ENCODE assay signal across 9 cellular contexts in the genomic region with DNA sequence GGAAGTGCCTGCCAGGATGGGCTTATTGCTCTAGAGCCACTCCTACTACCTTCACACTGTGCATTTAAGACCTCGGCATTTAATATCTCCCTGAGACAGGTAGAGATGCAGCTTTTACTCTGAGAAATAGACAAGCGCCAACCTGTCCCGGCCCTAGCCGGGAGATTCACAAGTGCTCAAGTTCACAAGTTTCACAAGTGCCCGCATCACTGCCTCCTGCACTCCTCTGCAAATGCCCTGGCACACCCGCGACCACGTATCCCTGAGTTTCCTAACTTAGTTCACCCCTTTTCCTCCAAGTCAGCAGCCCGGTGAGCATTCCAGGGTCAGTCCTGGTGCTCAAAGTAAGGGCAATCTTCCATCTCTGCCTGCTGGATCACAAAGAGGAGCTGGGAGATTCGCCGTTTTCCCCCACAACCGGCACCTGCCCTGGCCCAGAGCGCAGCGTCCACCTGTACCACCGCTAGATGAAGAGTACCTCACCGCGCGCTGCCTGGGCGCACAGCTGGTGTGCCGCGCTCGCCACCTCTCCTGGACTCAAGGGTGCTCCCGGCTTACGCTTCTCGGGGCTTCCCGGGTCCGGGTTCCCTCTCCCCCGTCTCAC. TPM values are rescaled to one million over a fixed set of nuclear protein-coding genes. Genes with fewer than 3 reads are reported as not detected.
A peak's percentile ranks its signal among the peaks of the same experiment; 100 is the strongest.
DNase-seq lines count a peak whose midpoint lies in the region; TF ChIP-seq lines count a peak whose summit lies in the region.
"Had no signal": no experiment of that assay in that cellular context is flagged by ENCODE, and none has a peak within 500 bp of the region (broad histone marks: within the 10 kb centered on the region; RNA-seq: fewer than 3 reads in every experiment).

No MANE protein-coding gene starts in this region.

- H3K9me3 ChIP-seq in stomach smooth muscle (ENCODE audit: control insufficient read depth in 2 of 2, low read length in 2 of 2), result no peaks in the 10 kb centered on the region
- no peaks in the 10 kb centered on the region for H3K9me3 ChIP-seq in MM.1S (replicated peaks; ENCODE audit: insufficient read depth, low read length)

- H3K9ac ChIP-seq in stomach smooth muscle (ENCODE audit: low read length in 2 of 2) (no peak overlapping the region), MM.1S (ENCODE audit: low read length) (no peak overlapping the region)

- H2AFZ ChIP-seq in MM.1S (ENCODE audit: low read length), result no peak overlapping the region

- no peak overlapping the region for H3K4me2 ChIP-seq in MM.1S (ENCODE audit: low read depth, low read length)

- H3K4me3 ChIP-seq in cardiac fibroblast (replicated peaks in 1 of 2; ENCODE audit: low read depth in 2 of 2, low read length in 2 of 2) (peak overlapping the region; percentile 32 to 41), kidney epithelial cell (ENCODE audit: low read depth, low read length) (peak overlapping the region; percentile 29), stomach smooth muscle (ENCODE audit: low read length in 2 of 2) (peak overlapping the region; percentile 31 to 61), MM.1S (ENCODE audit: low read length) (no peak overlapping the region)

- no peaks in the 10 kb centered on the region for H3F3A ChIP-seq in MM.1S (ENCODE audit: insufficient read depth, low read length)

- DNase-seq in NCI-H82 (lab: John Stamatoyannopoulos, UW), result peak; percentile 17
- no peak for DNase-seq in NCI-H82 treated with DMSO at 0.1 percent for 48 hours (lab: John Stamatoyannopoulos, UW; ENCODE audit: unreplicated experiment)
- DNase-seq in cardiac fibroblast (ENCODE audit: low read depth in 2 of 2), result peak; percentile 8 to 12
- no peak for DNase-seq in kidney epithelial cell (ENCODE audit: low read depth)
- no peak for DNase-seq in inferior parietal cortex (ENCODE audit: extremely low spot score)
- no peak for DNase-seq in SIG-M5 (lab: John Stamatoyannopoulos, UW)
- DNase-seq in MM.1S, result no peak

- H3K27ac ChIP-seq in stomach smooth muscle (ENCODE audit: low read length) (no peak overlapping the region), MM.1S (ENCODE audit: low read length) (no peak overlapping the region)
- H3K27ac ChIP-seq: C4-2B had no signal

- H3K27me3 ChIP-seq in kidney epithelial cell (ENCODE audit: control insufficient read depth, insufficient read depth, low read length) (peaks cover 25% of the 10 kb centered on the region), stomach smooth muscle (ENCODE audit: control insufficient read depth in 1 of 2, insufficient read depth in 2 of 2, low read length in 2 of 2) (peaks cover 20 to 35% of the 10 kb centered on the region in 2 donors), MM.1S (replicated peaks; ENCODE audit: insufficient read depth, low read length) (no peaks in the 10 kb centered on the region)

- H3K4me1 ChIP-seq in stomach smooth muscle (ENCODE audit: control insufficient read depth, insufficient read depth, low read length), result peaks cover 4% of the 10 kb centered on the region
- no peaks in the 10 kb centered on the region for H3K4me1 ChIP-seq in MM.1S (ENCODE audit: low read length)

- no peaks in the 10 kb centered on the region for H3K79me2 ChIP-seq in MM.1S (ENCODE audit: low read length)

- no peaks in the 10 kb centered on the region for H4K20me1 ChIP-seq in MM.1S (ENCODE audit: insufficient read depth, low read length)

- H3K9me2 ChIP-seq in MM.1S (replicated peaks; ENCODE audit: insufficient read depth, low read length), result no peaks in the 10 kb centered on the region

- TF ChIP-seq CTCF in cardiac fibroblast (IDR thresholded peaks at IDR 0.05; ENCODE audit: low read depth, low read length) (no peak), kidney epithelial cell (IDR thresholded peaks at IDR 0.05; ENCODE audit: insufficient read depth, low read length, poor library complexity, severe bottlenecking) (no peak), MM.1S (IDR thresholded peaks at IDR 0.05; ENCODE audit: low read length) (no peak)

- H3K36me3 ChIP-seq in kidney epithelial cell (ENCODE audit: control insufficient read depth, insufficient read depth, low read length), result no peaks in the 10 kb centered on the region
- H3K36me3 ChIP-seq in stomach smooth muscle (ENCODE audit: control insufficient read depth in 2 of 2, insufficient read depth in 2 of 2, low read length in 2 of 2), result no peaks in the 10 kb centered on the region
- no peaks in the 10 kb centered on the region for H3K36me3 ChIP-seq in MM.1S (replicated peaks; ENCODE audit: insufficient read depth, low read length)

RNA-seq across cellular contexts. Expression of a gene that starts 5.0 kb away (rescaled TPM):
- not detected in 2 replicates for total RNA-seq in kidney epithelial cell

Comparison
In these comparisons a context has a peak if more than half of its experiments do, and no peak if none do; other contexts are left out.
1. DNase-seq: peak in NCI-H82 (single experiment) and cardiac fibroblast (2 of 2); none in NCI-H82 treated with DMSO at 0.1 percent for 48 hours (single experiment), kidney epithelial cell (single experiment), inferior parietal cortex (single experiment), SIG-M5 (single experiment) and MM.1S (single experiment).